8 cellular contexts compared by ENCODE assay signal in genomic region chr3:149494022-149494758, GRCh38. TPM values are rescaled to one million over a fixed set of nuclear protein-coding genes. Genes with fewer than 3 reads are reported as not detected.
DNase-seq lines count a peak whose midpoint lies in the region; ATAC-seq, FAIRE-seq and TF ChIP-seq lines count a peak whose summit lies in the region.

No MANE protein-coding gene starts in this region.

- H3K4me2 ChIP-seq in neural cell (ENCODE audit: low read length) = no peak overlapping the region

- no peaks in the 10 kb centered on the region for H3K79me2 ChIP-seq in neural cell (replicated peaks; ENCODE audit: insufficient read depth, low read length)

- peak; percentile 75 for FAIRE-seq in TTC549 (lab: Jason Lieb, UNC)

- peak; percentile 32 for DNase-seq in 8988T
- peak; percentile 21 for DNase-seq in GDM1 (lab: John Stamatoyannopoulos, UW)
- peak; percentile 72 for DNase-seq in NAMALWA (ENCODE audit: low spot score)
- DNase-seq in fibroblast of peridontal ligament (ENCODE audit: extremely low read depth) = peak; percentile 88
- DNase-seq in T1000 (lab: John Stamatoyannopoulos, UW) = no peak

- no peak overlapping the region for H3K4me3 ChIP-seq in neural cell (ENCODE audit: low read length)

- H3K27me3 ChIP-seq in neural cell (ENCODE audit: insufficient read depth, low read depth, low read length) = no peaks in the 10 kb centered on the region

- TF ChIP-seq EP300 in neural cell (conservative IDR thresholded peaks at IDR 0.05; ENCODE audit: poor library complexity, severe bottlenecking) = no peak

- no peak overlapping the region for H2AFZ ChIP-seq in neural cell (ENCODE audit: low read depth, low read length)

- H3K9ac ChIP-seq in neural cell (ENCODE audit: low read length) = no peak overlapping the region

- peak; percentile 64 for TF ChIP-seq CTCF in neural cell (IDR thresholded peaks at IDR 0.05; ENCODE audit: poor library complexity, severe bottlenecking)

- H3K9me2 ChIP-seq in neural cell (ENCODE audit: insufficient read depth, low read length) = no peaks in the 10 kb centered on the region

- H3F3A ChIP-seq in neural cell (ENCODE audit: insufficient read depth, low read length, poor library complexity, severe bottlenecking) = no peaks in the 10 kb centered on the region

- H3K36me3 ChIP-seq in neural cell (ENCODE audit: insufficient read depth, low read length) = no peaks in the 10 kb centered on the region

- H3K27ac ChIP-seq in neural cell (ENCODE audit: low read length) = no peak overlapping the region

- H4K20me1 ChIP-seq in neural cell (ENCODE audit: insufficient read depth) = no peaks in the 10 kb centered on the region

- no peak for ATAC-seq in HG02938 (IDR thresholded peaks at IDR 0.05; ENCODE audit: unreplicated experiment)

- peak; percentile 66 for TF ChIP-seq RAD21 in neural cell (conservative IDR thresholded peaks at IDR 0.05)

- no peaks in the 10 kb centered on the region for H3K9me3 ChIP-seq in neural cell (ENCODE audit: low read length)

TF ChIP-seq in neural cell, 6 proteins besides CTCF, POLR2A, EP300 and RAD21:
- TF ChIP-seq SMC3 (conservative IDR thresholded peaks at IDR 0.05; ENCODE audit: poor library complexity) (peak; percentile 66), POLR2AphosphoS5 (IDR thresholded peaks at IDR 0.05) (no peak), TAF1 (IDR thresholded peaks at IDR 0.05; ENCODE audit: low read depth) (no peak), EZH2 (IDR thresholded peaks at IDR 0.05; ENCODE audit: borderline replicate concordance, insufficient read depth, low read length, poor library complexity, severe bottlenecking) (no peak)

RNA-seq across cellular contexts. Expression of gene TM4SF4, which starts 19.7 kb away (rescaled TPM):
- polyA plus RNA-seq in neural cell = 0.30 TPM in 1 of 2 replicates, not detected in the other
- polyA minus RNA-seq in neural cell = not detected in 2 replicates
